ENCODE assay signal across 8 cellular contexts in the genomic region with DNA sequence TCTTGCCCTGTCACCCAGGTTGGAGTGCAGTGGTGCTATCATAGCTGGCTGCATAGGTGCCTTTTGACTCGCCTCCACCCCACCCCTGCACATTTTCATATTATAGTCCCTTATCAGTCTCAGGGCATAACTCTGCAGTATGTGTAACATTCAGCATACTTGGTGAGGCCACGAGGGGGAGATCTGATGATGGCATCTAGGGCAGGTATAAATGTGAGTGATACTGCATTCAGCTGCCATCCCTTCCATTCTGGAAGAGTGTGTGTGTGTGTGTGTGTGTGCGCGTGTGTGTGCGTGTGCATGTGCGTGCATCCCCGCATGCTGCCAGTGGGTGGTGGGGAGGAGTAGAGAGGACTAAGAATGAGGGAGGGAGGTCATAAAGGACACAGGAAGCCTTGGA.
DNase-seq lines count a peak whose midpoint lies in the region; ATAC-seq lines count a peak whose summit lies in the region.

No MANE protein-coding gene starts in this region.

- ATAC-seq in activated CD8-positive, alpha-beta memory T cell treated with anti-CD3 and anti-CD28 coated beads, Interleukin-2, amount 10 ng/mL, durations not matched to agents 7 days and 5 days, result peak; percentile 63
- no peak for ATAC-seq in HG03175 (IDR thresholded peaks at IDR 0.05; ENCODE audit: unreplicated experiment)

- peaks cover 10% of the 10 kb centered on the region for H3K36me3 Mint-ChIP-seq in activated CD8-positive, alpha-beta memory T cell treated with anti-CD3 and anti-CD28 coated beads, Interleukin-2, amount 10 ng/mL, durations not matched to agents 7 days and 5 days

- DNase-seq in activated CD8-positive, alpha-beta memory T cell treated with anti-CD3 and anti-CD28 coated beads, Interleukin-2, amount 10 ng/mL, durations not matched to agents 7 days and 5 days, result peak; percentile 67
- DNase-seq in activated CD8-positive, alpha-beta memory T cell treated with anti-CD3 and anti-CD28 coated beads, Interleukin-2, amount 50 U/mL, for 48 hours, result no peak
- peak; percentile 38 for DNase-seq in RPMI7951 (ENCODE audit: low read depth)
- DNase-seq in cerebellar cortex (ENCODE audit: low spot score), result peak; percentile 72
- peak; percentile 22 to 27 for DNase-seq in stimulated activated CD4-positive, alpha-beta T cell treated with anti-CD3 and anti-CD28 coated beads, Interleukin-15, amount 100 ng/mL, for 48 hours (ENCODE audit: low read depth in 2 of 2)
- no peak for DNase-seq in hippocampal formation (lab: John Stamatoyannopoulos, UW)
- no peak for DNase-seq in epidermal melanocyte (ENCODE audit: insufficient read length, low spot score)

- no peaks in the 10 kb centered on the region for H3K9me3 Mint-ChIP-seq in activated CD8-positive, alpha-beta memory T cell treated with anti-CD3 and anti-CD28 coated beads, Interleukin-2, amount 10 ng/mL, durations not matched to agents 7 days and 5 days (ENCODE audit: low read depth)

- no peak overlapping the region for H3K4me3 Mint-ChIP-seq in activated CD8-positive, alpha-beta memory T cell treated with anti-CD3 and anti-CD28 coated beads, Interleukin-2, amount 10 ng/mL, durations not matched to agents 7 days and 5 days

- peaks cover 82% of the 10 kb centered on the region for H3K4me1 Mint-ChIP-seq in activated CD8-positive, alpha-beta memory T cell treated with anti-CD3 and anti-CD28 coated beads, Interleukin-2, amount 10 ng/mL, durations not matched to agents 7 days and 5 days

- no peaks in the 10 kb centered on the region for H3K27me3 Mint-ChIP-seq in activated CD8-positive, alpha-beta memory T cell treated with anti-CD3 and anti-CD28 coated beads, Interleukin-2, amount 10 ng/mL, durations not matched to agents 7 days and 5 days

- peak overlapping the region; percentile 18 for H3K27ac Mint-ChIP-seq in activated CD8-positive, alpha-beta memory T cell treated with anti-CD3 and anti-CD28 coated beads, Interleukin-2, amount 10 ng/mL, durations not matched to agents 7 days and 5 days

- CTCF ChIA-PET in activated CD8-positive, alpha-beta memory T cell treated with anti-CD3 and anti-CD28 coated beads, Interleukin-2, amount 10 ng/mL, durations not matched to agents 7 days and 5 days (lab: Charles Lee), result interaction anchor here (0.8 to 2.6 kb wide), 6 partner anchors 9 to 114 kb away, joined by 3 to 11 read pairs (median 4); no protein-coding TSS in a partner anchor

Comparison
In these comparisons a context has a peak if more than half of its experiments do, and no peak if none do; other contexts are left out.
1. DNase-seq: peak in activated CD8-positive, alpha-beta memory T cell treated with anti-CD3 and anti-CD28 coated beads, Interleukin-2, amount 10 ng/mL, durations not matched to agents 7 days and 5 days (single experiment), RPMI7951 (single experiment), cerebellar cortex (single experiment) and stimulated activated CD4-positive, alpha-beta T cell treated with anti-CD3 and anti-CD28 coated beads, Interleukin-15, amount 100 ng/mL, for 48 hours (2 of 2); none in activated CD8-positive, alpha-beta memory T cell treated with anti-CD3 and anti-CD28 coated beads, Interleukin-2, amount 50 U/mL, for 48 hours (single experiment), hippocampal formation (0 of 2) and epidermal melanocyte (single experiment).